Comparison of ENCODE assay signal across 19 cellular contexts in genomic region chr6:136166815-136167214, GRCh38.
"Had no signal": no experiment of that assay in that cellular context is flagged by ENCODE, and none has a peak within 500 bp of the region (broad histone marks: within the 10 kb centered on the region; RNA-seq: fewer than 3 reads in every experiment).

No MANE protein-coding gene starts in this region.

- ATAC-seq: lower lobe of right lung; naive thymus-derived CD4-positive, alpha-beta T cell; natural killer cell treated with Interleukin-12 subunit alpha and Interleukin-12 subunit beta and Interleukin-15 and Interleukin-18, amount 100 ng/mL, for 72 hours; right cardiac atrium; sciatic nerve; stimulated activated effector memory CD8-positive, alpha-beta T cell treated with anti-CD3 and anti-CD28 coated beads, Interleukin-12 subunit alpha, Interleukin-12 subunit beta, amount 100 ng/mL, for 72 hours had no signal

- H3K36me3 ChIP-seq: ovary, spleen, suprapubic skin, thoracic aorta, tibial artery, vagina had no signal

- H3K4me3 ChIP-seq: lower lobe of right lung, ovary, spleen, suprapubic skin, thoracic aorta, tibial artery, vagina had no signal

- H3K9me3 ChIP-seq: lower lobe of right lung, ovary, suprapubic skin, thoracic aorta, tibial artery, vagina had no signal

- H3K4me1 ChIP-seq: lower lobe of right lung, spleen, suprapubic skin, tibial artery, vagina had no signal

- H3K27ac ChIP-seq: lower lobe of right lung, ovary, spleen, suprapubic skin, thoracic aorta, tibial artery, vagina had no signal

- H3K27me3 ChIP-seq: ovary, spleen, suprapubic skin, tibial artery, vagina had no signal

- DNase-seq: islet precursor cell; lower lobe of right lung; mammary epithelial cell; mesendoderm; naive thymus-derived CD4-positive, alpha-beta T cell; ovary; right cardiac atrium; small intestine; spleen; stimulated activated CD4-positive, alpha-beta T cell treated with anti-CD3 and anti-CD28 coated beads, Interleukin-4, amount 100 ng/mL, for 24 hours; stimulated activated naive CD4-positive, alpha-beta T cell; tibial artery; trophoblast cell had no signal
